Comparison of ENCODE assay signal across 9 cellular contexts in the genomic region with DNA sequence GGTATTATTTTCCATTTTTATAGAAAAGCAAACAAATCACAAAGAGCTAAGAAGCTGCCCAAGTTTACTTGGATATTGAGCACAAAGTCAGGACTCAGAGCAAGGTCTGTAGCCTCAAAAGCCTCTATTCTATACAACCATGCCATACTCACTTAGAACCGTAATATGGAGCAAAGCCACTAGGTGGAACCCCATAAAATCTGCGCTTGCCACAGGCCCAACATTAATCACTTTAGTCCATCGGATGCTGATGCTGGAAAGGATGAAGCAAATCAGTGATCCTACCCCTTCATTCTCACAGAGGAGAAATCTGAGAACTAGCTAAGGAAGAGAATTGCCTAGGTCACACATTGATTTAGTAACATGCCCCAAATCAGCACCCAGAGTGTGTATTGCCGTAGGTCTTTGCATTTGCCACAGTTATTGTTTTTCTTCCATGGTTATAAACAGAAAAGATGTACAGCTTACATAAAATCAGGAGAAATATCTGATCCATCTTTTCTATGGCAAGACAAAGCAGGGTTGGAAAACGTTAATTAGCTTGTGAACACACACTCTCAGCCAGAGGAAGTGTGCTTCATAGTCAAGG. TPM values are rescaled to one million over a fixed set of nuclear protein-coding genes. Genes with fewer than 3 reads are reported as not detected.
DNase-seq lines count a peak whose midpoint lies in the region; ATAC-seq and TF ChIP-seq lines count a peak whose summit lies in the region.
"Had no signal": no experiment of that assay in that cellular context is flagged by ENCODE, and none has a peak within 500 bp of the region (broad histone marks: within the 10 kb centered on the region; RNA-seq: fewer than 3 reads in every experiment).

No MANE protein-coding gene starts in this region.

- H3K27me3 ChIP-seq in SK-N-SH (ENCODE audit: insufficient read depth) (no peaks in the 10 kb centered on the region), osteoblast (ENCODE audit: insufficient read depth, low read length) (no peaks in the 10 kb centered on the region)

- TF ChIP-seq RAD21 in SK-N-SH (IDR thresholded peaks at IDR 0.05; ENCODE audit: low read length) = peak; percentile 56

- H3K9me3 ChIP-seq in SK-N-SH (no peaks in the 10 kb centered on the region), osteoblast (ENCODE audit: low read depth, low read length) (no peaks in the 10 kb centered on the region)

- peak; percentile 86 for ATAC-seq in GM19397 (IDR thresholded peaks at IDR 0.05; ENCODE audit: unreplicated experiment)
- peak; percentile 97 for ATAC-seq in HG03432 (IDR thresholded peaks at IDR 0.05; ENCODE audit: unreplicated experiment)

- no peaks in the 10 kb centered on the region for H3F3A ChIP-seq in SK-N-SH (replicated peaks; ENCODE audit: insufficient read depth)

- POLR2A ChIA-PET in SK-N-SH (lab: Yijun Ruan, JAX) = interaction anchor here (0.6 kb wide), 1 partner anchor 764 kb away, joined by 4 read pairs; no protein-coding TSS in a partner anchor

- DNase-seq in NCI-H510A treated with DMSO at 0.1 percent for 48 hours (lab: John Stamatoyannopoulos, UW) (peak; percentile 10), NCI-H510A (lab: John Stamatoyannopoulos, UW) (no peak), SK-N-SH (peak; percentile 18), epithelial cell of esophagus (ENCODE audit: low read depth) (peak; percentile 56), osteoblast (ENCODE audit: insufficient read length, low spot score, missing footprints) (peak; percentile 60), SHP77 treated with DMSO at 0.1 percent for 48 hours (lab: John Stamatoyannopoulos, UW) (no peak)
- DNase-seq: activated T-cell treated with anti-CD3 and anti-CD28 coated beads, Interleukin-2, amount 50 U/mL, for 4 hours had no signal

- no peaks in the 10 kb centered on the region for H3K79me2 ChIP-seq in SK-N-SH (ENCODE audit: insufficient read depth)
- H3K79me2 ChIP-seq in osteoblast (ENCODE audit: insufficient read depth, low read length) = no peaks in the 10 kb centered on the region

- H4K20me1 ChIP-seq in SK-N-SH (ENCODE audit: insufficient read depth) = no peaks in the 10 kb centered on the region
- H4K20me1 ChIP-seq in osteoblast (ENCODE audit: insufficient read depth, low read length) = no peaks in the 10 kb centered on the region

- TF ChIP-seq EP300 in SK-N-SH (IDR thresholded peaks at IDR 0.05; ENCODE audit: borderline replicate concordance in 1 of 2, low read depth in 1 of 2, low read length in 1 of 2) = no peak

- 28% methylated on average over 5 of the region's 5 CpGs for WGBS in SK-N-SH (ENCODE audit: low lambda C conversion rate)

- H3K9me2 ChIP-seq in SK-N-SH = no peaks in the 10 kb centered on the region

- H3K4me2 ChIP-seq in SK-N-SH (no peak overlapping the region), osteoblast (ENCODE audit: insufficient read depth, low read length) (no peak overlapping the region)

- CTCF ChIA-PET in SK-N-SH (lab: Yijun Ruan, JAX) = interaction anchor here (0.7 to 1.4 kb wide), 5 partner anchors 18 to 791 kb away, joined by 3 to 4 read pairs (median 3); no protein-coding TSS in a partner anchor

- H3K36me3 ChIP-seq in SK-N-SH (replicated peaks in 1 of 2; ENCODE audit: control insufficient read depth in 1 of 2, insufficient read depth in 2 of 2, low read length in 1 of 2) = no peaks in the 10 kb centered on the region
- no peaks in the 10 kb centered on the region for H3K36me3 ChIP-seq in osteoblast (ENCODE audit: insufficient read depth, low read length)

- no peak overlapping the region for H3K9ac ChIP-seq in SK-N-SH

- peak; percentile 59 for TF ChIP-seq CTCF in SK-N-SH (IDR thresholded peaks at IDR 0.05)
- peak; percentile 76 for TF ChIP-seq CTCF in epithelial cell of esophagus (IDR thresholded peaks at IDR 0.05; ENCODE audit: insufficient read depth, low read depth, low read length, missing control alignments)
- peak; percentile 69 for TF ChIP-seq CTCF in osteoblast (IDR thresholded peaks at IDR 0.05; ENCODE audit: extremely low read depth, low read depth, low read length)

- H3K4me1 ChIP-seq in SK-N-SH (ENCODE audit: control insufficient read depth in 1 of 2, insufficient read depth in 2 of 2, low read depth in 1 of 2, low read length in 1 of 2) (no peaks in the 10 kb centered on the region), osteoblast (ENCODE audit: insufficient read depth, low read length) (no peaks in the 10 kb centered on the region)

- H2AFZ ChIP-seq in SK-N-SH (ENCODE audit: low read depth) = no peak overlapping the region
- no peak overlapping the region for H2AFZ ChIP-seq in osteoblast (ENCODE audit: low read length)

- H3K4me3 ChIP-seq in SK-N-SH (ENCODE audit: low read depth in 2 of 2, low read length in 1 of 2) = no peak overlapping the region
- H3K4me3 ChIP-seq in epithelial cell of esophagus (ENCODE audit: low read length) = no peak overlapping the region
- H3K4me3 ChIP-seq in osteoblast (ENCODE audit: insufficient read depth, low read length) = no peak overlapping the region

- H3K27ac ChIP-seq in SK-N-SH (ENCODE audit: low read depth in 2 of 2, low read length in 1 of 2) (no peak overlapping the region), osteoblast (ENCODE audit: low read depth, low read length) (no peak overlapping the region)

TF ChIP-seq in SK-N-SH, 30 proteins besides CTCF, POLR2A, EP300 and RAD21:
- TF ChIP-seq FOSL2 (IDR thresholded peaks at IDR 0.05; ENCODE audit: borderline replicate concordance, low read depth) (no peak), SIN3A (IDR thresholded peaks at IDR 0.05; ENCODE audit: borderline replicate concordance, low read depth, low read length) (no peak), SMC3 (IDR thresholded peaks at IDR 0.05; ENCODE audit: low read depth, low read length) (peak; percentile 68)

RNA-seq across cellular contexts. Expression of gene RAB38, which starts 56.7 kb away (rescaled TPM):
- polyA plus RNA-seq in SK-N-SH (2012; rRNA removed) = 0.66 and 0.76 TPM in 2 replicates
- 0.81 and 0.82 TPM in 2 replicates for polyA plus RNA-seq in SK-N-SH (2012; cell fraction: cytosol; rRNA removed)
- 0.20 TPM in 2 replicates for polyA plus RNA-seq in SK-N-SH (2012; cell fraction: nucleus; rRNA removed)
- 0.59 and 1.1 TPM in 2 replicates for total RNA-seq in osteoblast

Comparison
In these comparisons a context has a peak if more than half of its experiments do, and no peak if none do; other contexts are left out.
1. DNase-seq: peak in NCI-H510A treated with DMSO at 0.1 percent for 48 hours (single experiment), SK-N-SH (single experiment), epithelial cell of esophagus (single experiment) and osteoblast (single experiment); none in NCI-H510A (single experiment) and SHP77 treated with DMSO at 0.1 percent for 48 hours (single experiment).
2. Peak in every context shown above with its lines, with median percentiles within 50 percentile points of each other: CTCF ChIP-seq.